ENCODE assay signal across 22 cellular contexts in genomic region chr15:100997442-100997841, GRCh38.
A peak's percentile ranks its signal among the peaks of the same experiment; 100 is the strongest.
DNase-seq lines count a peak whose midpoint lies in the region; ATAC-seq and TF ChIP-seq lines count a peak whose summit lies in the region.
"Had no signal": no experiment of that assay in that cellular context is flagged by ENCODE, and none has a peak within 500 bp of the region (broad histone marks: within the 10 kb centered on the region; RNA-seq: fewer than 3 reads in every experiment).

No MANE protein-coding gene starts in this region.

- no peak overlapping the region for H3K4me3 Mint-ChIP-seq in WTC11
- H3K4me3 Mint-ChIP-seq: activated CD8-positive, alpha-beta T cell treated with anti-CD3 and anti-CD28 coated beads, Interleukin-2, amount 10 ng/mL, durations not matched to agents 7 days and 5 days; activated naive CD4-positive, alpha-beta T cell treated with anti-CD3 and anti-CD28 coated beads, Interleukin-2, amount 50 U/mL, for 24 hours; IgD-negative memory B cell; nephron progenitor cell had no signal

- ATAC-seq in left colon = peak; percentile 58
- no peak for ATAC-seq in HG03342 (IDR thresholded peaks at IDR 0.05; ENCODE audit: unreplicated experiment)
- ATAC-seq in WTC11 = no peak
- ATAC-seq: activated CD4-positive, CD25-positive, alpha-beta regulatory T cell treated with anti-CD3 and anti-CD28 coated beads, Interleukin-2, amount 50 U/mL, for 24 hours; activated CD8-positive, alpha-beta T cell treated with anti-CD3 and anti-CD28 coated beads, Interleukin-2, amount 10 ng/mL, durations not matched to agents 7 days and 5 days; left ventricle myocardium superior had no signal

- no peaks in the 10 kb centered on the region for H3K27me3 Mint-ChIP-seq in WTC11 (ENCODE audit: low read depth)
- H3K27me3 Mint-ChIP-seq: activated naive CD4-positive, alpha-beta T cell treated with anti-CD3 and anti-CD28 coated beads, Interleukin-2, amount 50 U/mL, for 24 hours; IgD-negative memory B cell had no signal

- in situ Hi-C loops in transverse colon (cut with MboI; ENCODE audit: low pct_ligation_motif_present in 1 of 4, low pct_unique_long_range_greater_than_20kb in 1 of 4, low sequenced_read_pairs in 3 of 4) = no loop called here

- H3K4me1 ChIP-seq in adipocyte (ENCODE audit: control insufficient read depth, insufficient read depth, low read length) = peaks cover 17% of the 10 kb centered on the region
- peaks cover 0 to 18% (median 2%) of the 10 kb centered on the region in 4 donors for H3K4me1 ChIP-seq in transverse colon
- H3K4me1 ChIP-seq: sigmoid colon had no signal

- TF ChIP-seq CTCF in transverse colon (IDR thresholded peaks at IDR 0.05) (no peak), WTC11 (IDR thresholded peaks at IDR 0.05) (no peak)

- no peak overlapping the region for H3K9ac ChIP-seq in adipocyte (ENCODE audit: low read length)

- no peaks in the 10 kb centered on the region for H3K27me3 ChIP-seq in adipocyte (replicated peaks; ENCODE audit: control insufficient read depth, insufficient read depth, low read length)
- H3K27me3 ChIP-seq in transverse colon = no peaks in the 10 kb centered on the region
- H3K27me3 ChIP-seq: sigmoid colon had no signal

- H3K36me3 Mint-ChIP-seq in WTC11 = no peaks in the 10 kb centered on the region
- H3K36me3 Mint-ChIP-seq: activated naive CD4-positive, alpha-beta T cell treated with anti-CD3 and anti-CD28 coated beads, Interleukin-2, amount 50 U/mL, for 24 hours; IgD-negative memory B cell had no signal

- POLR2A ChIA-PET in WTC11 (lab: Charles Lee) = no interaction called here

- peaks cover 23% of the 10 kb centered on the region for H3K4me1 Mint-ChIP-seq in WTC11
- H3K4me1 Mint-ChIP-seq: activated naive CD4-positive, alpha-beta T cell treated with anti-CD3 and anti-CD28 coated beads, Interleukin-2, amount 50 U/mL, for 24 hours; nephron progenitor cell had no signal

- H3K9me3 ChIP-seq in adipocyte (ENCODE audit: control insufficient read depth, low read length) = no peaks in the 10 kb centered on the region
- no peaks in the 10 kb centered on the region for H3K9me3 ChIP-seq in transverse colon
- H3K9me3 ChIP-seq: sigmoid colon had no signal

- CTCF ChIA-PET in WTC11 (lab: Charles Lee) = interaction anchor here (7.1 kb wide), 1 partner anchor 11 kb away, joined by 74 read pairs; no protein-coding TSS in a partner anchor

- H3K27ac ChIP-seq in transverse colon = no peak overlapping the region
- H3K27ac ChIP-seq: RWPE1, sigmoid colon had no signal

- no peak overlapping the region for H3K27ac Mint-ChIP-seq in WTC11
- H3K27ac Mint-ChIP-seq: activated CD8-positive, alpha-beta T cell treated with anti-CD3 and anti-CD28 coated beads, Interleukin-2, amount 10 ng/mL, durations not matched to agents 7 days and 5 days; activated naive CD4-positive, alpha-beta T cell treated with anti-CD3 and anti-CD28 coated beads, Interleukin-2, amount 50 U/mL, for 24 hours; IgD-negative memory B cell; nephron progenitor cell had no signal

- no peak for TF ChIP-seq POLR2A in transverse colon (IDR thresholded peaks at IDR 0.05)

- WGBS in transverse colon (ENCODE audit: low coverage in 1 of 2), 2 donors = 38 to 42% methylated on average over 1 of the region's 1 CpG

- TF ChIP-seq EP300 in transverse colon (IDR thresholded peaks at IDR 0.05; ENCODE audit: low read depth) = no peak

- intact Hi-C loops in left colon (cut with DNase I, micrococcal nuclease) = no loop called here
- intact Hi-C loops in transverse colon (cut with DNase I; ENCODE audit: low total_unique reads) = loop anchor here (2.0 kb wide), 1 partner anchor 159 kb away; no protein-coding TSS in a partner anchor

- H3K36me3 ChIP-seq in adipocyte (ENCODE audit: control insufficient read depth, insufficient read depth, low read length, severe bottlenecking) = peaks cover 28% of the 10 kb centered on the region
- no peaks in the 10 kb centered on the region for H3K36me3 ChIP-seq in transverse colon

- H3K4me3 ChIP-seq in adipocyte (ENCODE audit: low read length) (no peak overlapping the region), transverse colon (no peak overlapping the region)
- H3K4me3 ChIP-seq: sigmoid colon had no signal

- peak; percentile 88 for DNase-seq in EH (ENCODE audit: low read depth)
- DNase-seq in NCI-H2081 (lab: John Stamatoyannopoulos, UW) = peak; percentile 35 to 64
- DNase-seq in adipocyte (ENCODE audit: low read depth) = peak; percentile 64
- DNase-seq in left colon = no peak
- DNase-seq in transverse colon = no peak
- no peak for DNase-seq in WTC11 (ENCODE audit: low spot score)
- DNase-seq: activated T-cell treated with anti-CD3 and anti-CD28 coated beads, Interleukin-2, amount 50 U/mL, for 1 hour; COR-L47; erythroblast; glutamatergic neuron; left ventricle myocardium superior; NCI-H1694 treated with DMSO at 0.1 percent for 48 hours; nephron progenitor cell; NK-92 treated with Interleukin-12 subunit alpha and Interleukin-12 subunit beta, amount 100 ng/mL, for 24 hours; sigmoid colon; T-helper 9 cell had no signal

- 0 out of 2 replicates have a peak, but pooled peaks cover 3% of the 10 kb centered on the region for H3K9me3 Mint-ChIP-seq in WTC11
- H3K9me3 Mint-ChIP-seq: activated naive CD4-positive, alpha-beta T cell treated with anti-CD3 and anti-CD28 coated beads, Interleukin-2, amount 50 U/mL, for 24 hours; IgD-negative memory B cell; nephron progenitor cell had no signal

TF ChIP-seq in WTC11, 78 proteins besides CTCF, POLR2A, EP300 and RAD21:
- TF ChIP-seq SP1 (CRISPR knock-in tag; conservative IDR thresholded peaks at IDR 0.05) = no peak
- TF ChIP-seq, protein P1, sequence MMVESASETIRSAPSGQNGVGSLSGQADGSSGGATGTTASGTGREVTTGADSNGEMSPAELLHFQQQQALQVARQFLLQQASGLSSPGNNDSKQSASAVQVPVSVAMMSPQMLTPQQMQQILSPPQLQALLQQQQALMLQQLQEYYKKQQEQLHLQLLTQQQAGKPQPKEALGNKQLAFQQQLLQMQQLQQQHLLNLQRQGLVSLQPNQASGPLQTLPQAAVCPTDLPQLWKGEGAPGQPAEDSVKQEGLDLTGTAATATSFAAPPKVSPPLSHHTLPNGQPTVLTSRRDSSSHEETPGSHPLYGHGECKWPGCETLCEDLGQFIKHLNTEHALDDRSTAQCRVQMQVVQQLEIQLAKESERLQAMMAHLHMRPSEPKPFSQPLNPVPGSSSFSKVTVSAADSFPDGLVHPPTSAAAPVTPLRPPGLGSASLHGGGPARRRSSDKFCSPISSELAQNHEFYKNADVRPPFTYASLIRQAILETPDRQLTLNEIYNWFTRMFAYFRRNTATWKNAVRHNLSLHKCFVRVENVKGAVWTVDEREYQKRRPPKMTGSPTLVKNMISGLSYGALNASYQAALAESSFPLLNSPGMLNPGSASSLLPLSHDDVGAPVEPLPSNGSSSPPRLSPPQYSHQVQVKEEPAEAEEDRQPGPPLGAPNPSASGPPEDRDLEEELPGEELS (CRISPR knock-in tag; IDR thresholded peaks at IDR 0.05) = no peak

Comparison
In these comparisons a context has a peak if more than half of its experiments do, and no peak if none do; other contexts are left out.
1. DNase-seq: peak in EH (single experiment), NCI-H2081 (2 of 2) and adipocyte (single experiment); none in left colon (0 of 2), transverse colon (single experiment) and WTC11 (single experiment).